8 cellular contexts compared by ENCODE assay signal in the genomic region with DNA sequence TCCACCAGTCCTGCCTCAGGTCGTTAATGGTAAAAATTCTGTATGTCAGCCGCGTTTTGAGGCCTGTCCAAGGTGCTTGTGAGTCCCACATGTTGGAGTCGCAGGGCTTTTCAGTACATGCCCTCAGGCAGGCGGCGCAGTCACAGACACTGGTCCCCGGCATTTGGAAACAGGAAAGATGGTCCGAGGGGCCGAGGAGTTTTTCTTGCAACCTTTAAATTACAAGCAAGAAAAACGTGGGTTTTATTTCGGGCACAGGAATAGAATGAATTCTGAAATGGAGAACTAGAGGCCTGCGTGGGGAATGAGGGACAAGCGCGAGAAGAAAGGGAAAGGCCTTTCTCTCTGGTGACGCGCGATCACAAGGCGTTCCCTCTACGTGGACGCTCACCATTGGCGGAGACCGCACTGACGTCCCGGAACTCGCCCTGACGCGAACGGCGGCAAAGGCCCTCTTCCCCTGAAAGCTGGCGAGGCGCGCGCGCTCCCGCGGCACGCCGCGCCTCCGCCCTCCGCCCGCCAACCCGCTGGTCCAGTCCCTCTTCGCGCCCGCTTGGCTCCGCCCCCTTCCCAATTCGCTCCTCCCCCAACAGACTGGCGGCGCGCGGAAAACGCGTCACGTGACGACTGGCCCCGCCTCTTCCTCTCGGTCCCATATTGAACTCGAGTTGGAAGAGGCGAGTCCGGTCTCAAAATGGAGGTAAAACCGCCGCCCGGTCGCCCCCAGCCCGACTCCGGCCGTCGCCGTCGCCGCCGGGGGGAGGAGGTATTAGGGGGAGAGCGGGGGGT. TPM values are rescaled to one million over a fixed set of nuclear protein-coding genes. Genes with fewer than 3 reads are reported as not detected.
DNase-seq lines count a peak whose midpoint lies in the region; ATAC-seq and TF ChIP-seq lines count a peak whose summit lies in the region.

A gene (plus strand): TSS at position 689 of the 789 bp plus-strand sequence. CDS start 6 bp downstream, at position 695.

- H3K36me3 ChIP-seq in lung (ENCODE audit: control insufficient read depth in 2 of 2, insufficient read depth in 2 of 2, low read length in 2 of 2) = peaks cover 7 to 13% of the 10 kb centered on the region in 2 donors

- ATAC-seq in GM19468 (IDR thresholded peaks at IDR 0.05; ENCODE audit: extremely low read depth, unreplicated experiment) = peak; percentile 80
- ATAC-seq in lung (ENCODE audit: insufficient read depth, low FRiP score) = peak; percentile 95

- no peak for TF ChIP-seq CTCF in lung (IDR thresholded peaks at IDR 0.05; ENCODE audit: control extremely low read depth, extremely low read depth)

- H3K27ac ChIP-seq in lung (ENCODE audit: low read depth in 1 of 2, low read length in 1 of 2) = peak within 1 kb of the TSS; percentile 100

- no peaks in the 10 kb centered on the region for H3K27me3 ChIP-seq in lung (ENCODE audit: control insufficient read depth, insufficient read depth)

- WGBS in lung, 2 donors = 0 to 7% methylated on average over 65 to 74 of the region's 74 CpGs

- peak; percentile 99 for DNase-seq in COLO668 (lab: John Stamatoyannopoulos, UW; ENCODE audit: unreplicated experiment)
- DNase-seq in HS-5 (ENCODE audit: low read depth) = peak; percentile 97
- peak; percentile 99 for DNase-seq in NK-92 treated with Interleukin-12 subunit alpha and Interleukin-12 subunit beta, amount 100 ng/mL, for 24 hours (lab: John Stamatoyannopoulos, UW)
- DNase-seq in activated CD8-positive, alpha-beta memory T cell treated with anti-CD3 and anti-CD28 coated beads for 24 hours = peak; percentile 100
- peak; percentile 99 for DNase-seq in effector CD8-positive, alpha-beta T cell (lab: John Stamatoyannopoulos, UW)
- DNase-seq in lung (ENCODE audit: low spot score) = peak; percentile 99
- DNase-seq in stimulated activated CD4-positive, alpha-beta T cell treated with anti-CD3 and anti-CD28 coated beads, TNF-alpha, amount 100 ng/mL, for 4 hours (ENCODE audit: low read depth in 3 of 3) = peak; percentile 99 to 100 (median 99)

- H3K9me3 ChIP-seq in lung (ENCODE audit: control insufficient read depth in 2 of 2, insufficient read depth in 1 of 2, low read length in 1 of 2) = no peaks in the 10 kb centered on the region

- H3K4me3 ChIP-seq in lung = peak within 1 kb of the TSS; percentile 98

- H3K4me1 ChIP-seq in lung (ENCODE audit: control insufficient read depth in 2 of 2, insufficient read depth in 2 of 2, low read length in 2 of 2) = peaks cover 3 to 19% of the 10 kb centered on the region in 2 donors

RNA-seq across cellular contexts. Expression of the gene that starts here (rescaled TPM):
- total RNA-seq in lung = 100 to 1,000 TPM; 155 to 164 TPM
- 100 to 1,000 TPM; 169 to 182 TPM for polyA plus RNA-seq in lung

Comparison
In these comparisons a context has a peak if more than half of its experiments do, and no peak if none do; other contexts are left out.
1. Peak in every context shown above with its lines: DNase-seq, ATAC-seq, H3K4me3 ChIP-seq and H3K27ac ChIP-seq.